ENCODE assay signal across 17 cellular contexts in the genomic region with DNA sequence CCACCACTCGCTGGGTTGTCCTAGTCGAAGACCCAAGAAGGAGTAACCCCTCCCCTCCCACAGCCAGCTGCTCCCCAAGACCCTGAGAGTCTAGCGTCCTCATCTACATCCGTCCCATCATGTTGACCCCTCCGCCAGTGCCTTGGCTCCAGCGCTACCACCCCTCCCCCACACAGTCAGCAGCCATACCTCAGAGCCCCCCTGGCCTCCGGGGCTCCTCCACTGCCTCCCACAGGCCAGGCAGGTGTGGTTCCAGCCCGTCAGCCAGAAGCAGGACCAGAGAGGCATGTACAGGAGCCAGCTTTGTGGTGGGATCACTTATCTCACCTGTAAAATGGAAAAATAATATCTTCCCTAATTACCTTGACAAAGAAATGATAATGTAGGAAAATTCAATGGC. TPM values are rescaled to one million over a fixed set of nuclear protein-coding genes. Genes with fewer than 3 reads are reported as not detected.
DNase-seq lines count a peak whose midpoint lies in the region; ATAC-seq and TF ChIP-seq lines count a peak whose summit lies in the region.
"Had no signal": no experiment of that assay in that cellular context is flagged by ENCODE, and none has a peak within 500 bp of the region (broad histone marks: within the 10 kb centered on the region; RNA-seq: fewer than 3 reads in every experiment).

No MANE protein-coding gene starts in this region.

- no peak for DNase-seq in activated T-cell treated with anti-CD3 and anti-CD28 coated beads, Interleukin-2, amount 50 U/mL, for 72 hours
- no peak for DNase-seq in activated T-cell treated with anti-CD3 and anti-CD28 coated beads, Interleukin-2, amount 50 U/mL, for 4 hours
- DNase-seq in H9, result no peak
- DNase-seq in iPS-NIHi11 (ENCODE audit: low spot score), result peak; percentile 50
- DNase-seq in MM.1S, result no peak
- DNase-seq in prostate gland (ENCODE audit: low spot score), result no peak
- DNase-seq: Calu3; CD8-positive, alpha-beta T cell; DMS79 treated with DMSO at 0.1 percent for 48 hours; GF-D8; GOT3; HCEC 1CT; IMR-90 had no signal

- H3K27me3 ChIP-seq in H9 (ENCODE audit: insufficient read depth, low read length), result no peaks in the 10 kb centered on the region
- peaks cover 91% of the 10 kb centered on the region for H3K27me3 ChIP-seq in MM.1S (replicated peaks; ENCODE audit: insufficient read depth, low read length)
- H3K27me3 ChIP-seq in prostate gland (replicated peaks; ENCODE audit: insufficient read depth), result no peaks in the 10 kb centered on the region
- H3K27me3 ChIP-seq: BLaER1 treated with 17β-estradiol and CSF1 and Interleukin-3, amounts not matched to agents 10 nM and 100 nM had no signal

- H3K27ac ChIP-seq in H9 (ENCODE audit: insufficient read length, low read depth, low read length) (no peak overlapping the region), MM.1S (ENCODE audit: low read length) (no peak overlapping the region), prostate gland (no peak overlapping the region)
- H3K27ac ChIP-seq: BLaER1 treated with 17β-estradiol and CSF1 and Interleukin-3, amounts not matched to agents 10 nM and 100 nM; HL-60 had no signal

- no peak overlapping the region for H2BK15ac ChIP-seq in H9 (ENCODE audit: low read depth, low read length)

- no CpG with 5 or more reads among the region's 8 CpGs for WGBS in H9 (ENCODE audit: extremely low coverage, insufficient read length, low lambda C conversion rate)
- WGBS in prostate gland, result 89% methylated on average over 8 of the region's 8 CpGs

- H4K5ac ChIP-seq in H9 (ENCODE audit: insufficient read length, low read depth, low read length), result no peak overlapping the region

- no peaks in the 10 kb centered on the region for H3K79me1 ChIP-seq in H9 (ENCODE audit: insufficient read depth, low read depth, low read length, poor library complexity, severe bottlenecking)

- H4K20me1 ChIP-seq in H9 (ENCODE audit: control insufficient read depth, insufficient read depth, insufficient read length) (no peaks in the 10 kb centered on the region), MM.1S (ENCODE audit: insufficient read depth, low read length) (no peaks in the 10 kb centered on the region)
- H4K20me1 ChIP-seq: BLaER1 treated with 17β-estradiol and CSF1 and Interleukin-3, amounts not matched to agents 10 nM and 100 nM had no signal

- H3K27ac Mint-ChIP-seq in activated T-cell treated with anti-CD3 and anti-CD28 coated beads, Interleukin-2, amount 50 U/mL, for 72 hours, result peak overlapping the region; percentile 32
- H3K27ac Mint-ChIP-seq in H9, result no peak overlapping the region
- H3K27ac Mint-ChIP-seq: B cell; CD8-positive, alpha-beta T cell had no signal

- H3K4me3 ChIP-seq in MM.1S (ENCODE audit: low read length), result no peak overlapping the region
- H3K4me3 ChIP-seq in prostate gland, result no peak overlapping the region
- H3K4me3 ChIP-seq: BLaER1 treated with 17β-estradiol and CSF1 and Interleukin-3, amounts not matched to agents 10 nM and 100 nM had no signal

- intact Hi-C loops in prostate gland (cut with DNase I), result no loop called here

- TF ChIP-seq CTCF in H9 (conservative IDR thresholded peaks at IDR 0.05), result peak; percentile 32; the same call in 2 of the 3 replicates
- no peak for TF ChIP-seq CTCF in MM.1S (IDR thresholded peaks at IDR 0.05; ENCODE audit: low read length)
- TF ChIP-seq CTCF in prostate gland (IDR thresholded peaks at IDR 0.05), result no peak

- H3K23ac ChIP-seq in H9 (ENCODE audit: insufficient read length, low read depth, low read length), result no peak overlapping the region

- no peak overlapping the region for H3T11ph ChIP-seq in H9 (ENCODE audit: low read length)

- no peaks in the 10 kb centered on the region for H3K36me3 Mint-ChIP-seq in activated T-cell treated with anti-CD3 and anti-CD28 coated beads, Interleukin-2, amount 50 U/mL, for 72 hours (ENCODE audit: insufficient read depth in 2 of 2)
- no peaks in the 10 kb centered on the region for H3K36me3 Mint-ChIP-seq in activated T-cell treated with anti-CD3 and anti-CD28 coated beads, Interleukin-2, amount 50 U/mL, for 4 hours (ENCODE audit: insufficient read depth)
- no peaks in the 10 kb centered on the region; a peak in 2 of 7 replicates for H3K36me3 Mint-ChIP-seq in H9 (ENCODE audit: insufficient read depth in 1 of 3, low read depth in 3 of 3)
- H3K36me3 Mint-ChIP-seq: CD8-positive, alpha-beta T cell had no signal

- H2BK12ac ChIP-seq in H9 (ENCODE audit: insufficient read length, low read depth, low read length), result no peak overlapping the region

- H3K4me3 Mint-ChIP-seq in activated T-cell treated with anti-CD3 and anti-CD28 coated beads, Interleukin-2, amount 50 U/mL, for 72 hours, result no peak overlapping the region
- no peak overlapping the region for H3K4me3 Mint-ChIP-seq in activated T-cell treated with anti-CD3 and anti-CD28 coated beads, Interleukin-2, amount 50 U/mL, for 4 hours
- peak overlapping the region in 1 of 2 experiments; percentile 8; a peak in 1 of 5 replicates for H3K4me3 Mint-ChIP-seq in H9
- H3K4me3 Mint-ChIP-seq: B cell; CD8-positive, alpha-beta T cell had no signal

- H3K4me1 ChIP-seq in H9 (ENCODE audit: insufficient read depth, low read length) (no peaks in the 10 kb centered on the region), MM.1S (ENCODE audit: low read length) (no peaks in the 10 kb centered on the region), prostate gland (replicated peaks) (no peaks in the 10 kb centered on the region)

- no peak overlapping the region for H3K4ac ChIP-seq in H9 (ENCODE audit: low read depth, low read length)

- no peak overlapping the region for H2AFZ ChIP-seq in H9 (ENCODE audit: low read length)
- no peak overlapping the region for H2AFZ ChIP-seq in MM.1S (ENCODE audit: low read length)

- no peaks in the 10 kb centered on the region for H3K9me3 ChIP-seq in H9 (ENCODE audit: control insufficient read depth, low read depth, low read length)
- H3K9me3 ChIP-seq in MM.1S (replicated peaks; ENCODE audit: insufficient read depth, low read length), result no peaks in the 10 kb centered on the region
- H3K9me3 ChIP-seq in prostate gland, result no peaks in the 10 kb centered on the region
- H3K9me3 ChIP-seq: BLaER1 treated with 17β-estradiol and CSF1 and Interleukin-3, amounts not matched to agents 10 nM and 100 nM had no signal

- no peak overlapping the region for H4K8ac ChIP-seq in H9 (replicated peaks; ENCODE audit: insufficient read length, low read depth, low read length)

- H3K23me2 ChIP-seq in H9 (ENCODE audit: insufficient read length, low read depth, low read length, poor library complexity, severe bottlenecking), result no peaks in the 10 kb centered on the region

- no peak overlapping the region for H4K91ac ChIP-seq in H9 (ENCODE audit: insufficient read length, low read depth, low read length)

- no peaks in the 10 kb centered on the region for H3F3A ChIP-seq in MM.1S (ENCODE audit: insufficient read depth, low read length)

- H3K4me1 Mint-ChIP-seq in activated T-cell treated with anti-CD3 and anti-CD28 coated beads, Interleukin-2, amount 50 U/mL, for 72 hours (ENCODE audit: low read depth), result peaks cover 31% of the 10 kb centered on the region
- H3K4me1 Mint-ChIP-seq in activated T-cell treated with anti-CD3 and anti-CD28 coated beads, Interleukin-2, amount 50 U/mL, for 4 hours (ENCODE audit: low read depth), result peaks cover 12% of the 10 kb centered on the region
- peaks cover 23 to 29% of the 10 kb centered on the region in 2 experiments for H3K4me1 Mint-ChIP-seq in H9
- H3K4me1 Mint-ChIP-seq: B cell had no signal

- H2AK5ac ChIP-seq in H9 (ENCODE audit: insufficient read length, low read length), result no peak overlapping the region

- H3K14ac ChIP-seq in H9 (ENCODE audit: insufficient read depth, low read length), result no peak overlapping the region

- no peak overlapping the region for H2BK20ac ChIP-seq in H9 (ENCODE audit: low read depth, low read length, poor library complexity, severe bottlenecking)

- TF ChIP-seq POLR2A in prostate gland (IDR thresholded peaks at IDR 0.05), result no peak

- H3K18ac ChIP-seq in H9 (ENCODE audit: insufficient read length, low read depth, low read length), result no peak overlapping the region

- H2BK120ac ChIP-seq in H9 (ENCODE audit: low read depth, low read length, poor library complexity, severe bottlenecking), result no peak overlapping the region

- no peak overlapping the region for H2BK5ac ChIP-seq in H9 (ENCODE audit: insufficient read length, low read length)

- H3K79me2 ChIP-seq in H9 (ENCODE audit: insufficient read depth, low read length) (no peaks in the 10 kb centered on the region), MM.1S (ENCODE audit: low read length) (no peaks in the 10 kb centered on the region)

- H3K56ac ChIP-seq in H9 (ENCODE audit: insufficient read length, low read depth, low read length), result no peak overlapping the region

- H3K27me3 Mint-ChIP-seq in activated T-cell treated with anti-CD3 and anti-CD28 coated beads, Interleukin-2, amount 50 U/mL, for 72 hours (ENCODE audit: low read depth), result peaks cover 9% of the 10 kb centered on the region
- H3K27me3 Mint-ChIP-seq in activated T-cell treated with anti-CD3 and anti-CD28 coated beads, Interleukin-2, amount 50 U/mL, for 4 hours (ENCODE audit: low read depth), result peaks cover 13% of the 10 kb centered on the region
- peaks cover 11% of the 10 kb centered on the region for H3K27me3 Mint-ChIP-seq in H9 (ENCODE audit: low read depth)

- H3K36me3 ChIP-seq in MM.1S (replicated peaks; ENCODE audit: insufficient read depth, low read length), result no peaks in the 10 kb centered on the region
- no peaks in the 10 kb centered on the region for H3K36me3 ChIP-seq in prostate gland
- H3K36me3 ChIP-seq: BLaER1 treated with 17β-estradiol and CSF1 and Interleukin-3, amounts not matched to agents 10 nM and 100 nM had no signal

- H3K9me3 Mint-ChIP-seq in activated T-cell treated with anti-CD3 and anti-CD28 coated beads, Interleukin-2, amount 50 U/mL, for 72 hours, result no peaks in the 10 kb centered on the region
- H3K9me3 Mint-ChIP-seq in activated T-cell treated with anti-CD3 and anti-CD28 coated beads, Interleukin-2, amount 50 U/mL, for 4 hours, result no peaks in the 10 kb centered on the region
- H3K9me3 Mint-ChIP-seq in H9, result no peaks in the 10 kb centered on the region
- H3K9me3 Mint-ChIP-seq: CD8-positive, alpha-beta T cell had no signal

- H3K4me2 ChIP-seq in H9 (ENCODE audit: insufficient read depth, insufficient read length, low read length) (no peak overlapping the region), MM.1S (ENCODE audit: low read depth, low read length) (no peak overlapping the region)
- H3K4me2 ChIP-seq: BLaER1 treated with 17β-estradiol and CSF1 and Interleukin-3, amounts not matched to agents 10 nM and 100 nM had no signal

- ATAC-seq in activated T-cell treated with anti-CD3 and anti-CD28 coated beads, Interleukin-2, amount 50 U/mL, for 72 hours (replicated peaks in 1 of 2), result no peak
- no peak for ATAC-seq in activated T-cell treated with anti-CD3 and anti-CD28 coated beads, Interleukin-2, amount 50 U/mL, for 4 hours
- ATAC-seq: CD8-positive, alpha-beta T cell had no signal

- H3K9ac ChIP-seq in H9 (ENCODE audit: extremely low read depth, insufficient read length, low read length), result no peak overlapping the region
- H3K9ac ChIP-seq in MM.1S (ENCODE audit: low read length), result no peak overlapping the region
- H3K9ac ChIP-seq: BLaER1 treated with 17β-estradiol and CSF1 and Interleukin-3, amounts not matched to agents 10 nM and 100 nM had no signal

- H3K9me2 ChIP-seq in MM.1S (replicated peaks; ENCODE audit: insufficient read depth, low read length), result no peaks in the 10 kb centered on the region

RNA-seq across cellular contexts. Expression of a gene that starts 51.5 kb away (rescaled TPM):
- under 1 TPM; 0.72 to 0.83 TPM for total RNA-seq in activated T-cell treated with anti-CD3 and anti-CD28 coated beads, Interleukin-2, amount 50 U/mL, for 72 hours
- total RNA-seq in activated T-cell treated with anti-CD3 and anti-CD28 coated beads, Interleukin-2, amount 50 U/mL, for 4 hours, result under 1 TPM in 1 of 3 donors, not detected in 2; 0.26 TPM
- total RNA-seq in H9 (2021), result 54.3 and 60.3 TPM in 2 replicates
- 10 to 100 TPM in 1 of 2 donors, 1 to 10 TPM in 1; 9.7 to 27.3 TPM for total RNA-seq in prostate gland
- total RNA-seq: A172; B cell; Calu3; CD8-positive, alpha-beta T cell; IMR-90 had no signal

Comparison
In these comparisons a context has a peak if more than half of its experiments do, and no peak if none do; other contexts are left out.
1. RNA of a gene that starts 51.5 kb away (total RNA-seq): 54.3 to 60.3 TPM in H9 and 9.7 to 27.3 TPM in prostate gland; 0.72 to 0.83 TPM in activated T-cell treated with anti-CD3 and anti-CD28 coated beads, Interleukin-2, amount 50 U/mL, for 72 hours and 0.26 TPM in activated T-cell treated with anti-CD3 and anti-CD28 coated beads, Interleukin-2, amount 50 U/mL, for 4 hours; every median in the first group is over 4 times any median in the second.